In the genomic region with DNA sequence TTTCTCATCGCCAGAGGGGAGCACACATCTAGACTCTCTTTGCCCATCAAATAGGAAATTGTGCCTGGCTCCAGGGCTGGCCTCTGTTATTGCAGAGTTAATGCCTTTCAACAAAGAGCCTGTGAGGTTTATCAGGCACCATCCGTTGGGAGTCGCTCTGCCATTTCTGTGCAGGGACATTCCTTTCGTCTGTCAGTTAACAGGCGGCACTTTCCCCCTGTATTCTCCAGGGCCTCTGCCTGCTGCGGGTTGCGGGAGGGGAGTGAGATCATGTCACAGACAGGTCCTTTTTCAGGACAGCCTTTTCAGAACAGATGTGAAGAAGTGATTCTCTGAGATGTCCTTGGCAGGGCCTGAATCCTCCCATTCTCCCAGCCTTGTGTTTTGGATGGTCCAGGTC, we compare ENCODE assay signal across 1 cellular context.
A peak's percentile ranks its signal among the peaks of the same experiment; 100 is the strongest.
TF ChIP-seq lines count a peak whose summit lies in the region.

No MANE protein-coding gene starts in this region.

TF ChIP-seq in K562, 482 proteins besides CTCF, POLR2A, EP300 and RAD21 (continued from another document and continues in another):
- TF ChIP-seq POLR2AphosphoS2 (IDR thresholded peaks at IDR 0.05; ENCODE audit: low read length): no peak
- TF ChIP-seq RFX7 (CRISPR knock-in tag; IDR thresholded peaks at IDR 0.05): no peak
- no peak for TF ChIP-seq ZNF707 (CRISPR knock-in tag; conservative IDR thresholded peaks at IDR 0.05)
- no peak for TF ChIP-seq ZNF586 (CRISPR knock-in tag; conservative IDR thresholded peaks at IDR 0.05)
- TF ChIP-seq, protein P1, sequence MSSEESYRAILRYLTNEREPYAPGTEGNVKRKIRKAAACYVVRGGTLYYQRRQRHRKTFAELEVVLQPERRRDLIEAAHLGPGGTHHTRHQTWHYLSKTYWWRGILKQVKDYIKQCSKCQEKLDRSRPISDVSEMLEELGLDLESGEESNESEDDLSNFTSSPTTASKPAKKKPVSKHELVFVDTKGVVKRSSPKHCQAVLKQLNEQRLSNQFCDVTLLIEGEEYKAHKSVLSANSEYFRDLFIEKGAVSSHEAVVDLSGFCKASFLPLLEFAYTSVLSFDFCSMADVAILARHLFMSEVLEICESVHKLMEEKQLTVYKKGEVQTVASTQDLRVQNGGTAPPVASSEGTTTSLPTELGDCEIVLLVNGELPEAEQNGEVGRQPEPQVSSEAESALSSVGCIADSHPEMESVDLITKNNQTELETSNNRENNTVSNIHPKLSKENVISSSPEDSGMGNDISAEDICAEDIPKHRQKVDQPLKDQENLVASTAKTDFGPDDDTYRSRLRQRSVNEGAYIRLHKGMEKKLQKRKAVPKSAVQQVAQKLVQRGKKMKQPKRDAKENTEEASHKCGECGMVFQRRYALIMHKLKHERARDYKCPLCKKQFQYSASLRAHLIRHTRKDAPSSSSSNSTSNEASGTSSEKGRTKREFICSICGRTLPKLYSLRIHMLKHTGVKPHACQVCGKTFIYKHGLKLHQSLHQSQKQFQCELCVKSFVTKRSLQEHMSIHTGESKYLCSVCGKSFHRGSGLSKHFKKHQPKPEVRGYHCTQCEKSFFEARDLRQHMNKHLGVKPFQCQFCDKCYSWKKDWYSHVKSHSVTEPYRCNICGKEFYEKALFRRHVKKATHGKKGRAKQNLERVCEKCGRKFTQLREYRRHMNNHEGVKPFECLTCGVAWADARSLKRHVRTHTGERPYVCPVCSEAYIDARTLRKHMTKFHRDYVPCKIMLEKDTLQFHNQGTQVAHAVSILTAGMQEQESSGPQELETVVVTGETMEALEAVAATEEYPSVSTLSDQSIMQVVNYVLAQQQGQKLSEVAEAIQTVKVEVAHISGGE (CRISPR knock-in tag; IDR thresholded peaks at IDR 0.05): no peak
- TF ChIP-seq, protein P2, sequence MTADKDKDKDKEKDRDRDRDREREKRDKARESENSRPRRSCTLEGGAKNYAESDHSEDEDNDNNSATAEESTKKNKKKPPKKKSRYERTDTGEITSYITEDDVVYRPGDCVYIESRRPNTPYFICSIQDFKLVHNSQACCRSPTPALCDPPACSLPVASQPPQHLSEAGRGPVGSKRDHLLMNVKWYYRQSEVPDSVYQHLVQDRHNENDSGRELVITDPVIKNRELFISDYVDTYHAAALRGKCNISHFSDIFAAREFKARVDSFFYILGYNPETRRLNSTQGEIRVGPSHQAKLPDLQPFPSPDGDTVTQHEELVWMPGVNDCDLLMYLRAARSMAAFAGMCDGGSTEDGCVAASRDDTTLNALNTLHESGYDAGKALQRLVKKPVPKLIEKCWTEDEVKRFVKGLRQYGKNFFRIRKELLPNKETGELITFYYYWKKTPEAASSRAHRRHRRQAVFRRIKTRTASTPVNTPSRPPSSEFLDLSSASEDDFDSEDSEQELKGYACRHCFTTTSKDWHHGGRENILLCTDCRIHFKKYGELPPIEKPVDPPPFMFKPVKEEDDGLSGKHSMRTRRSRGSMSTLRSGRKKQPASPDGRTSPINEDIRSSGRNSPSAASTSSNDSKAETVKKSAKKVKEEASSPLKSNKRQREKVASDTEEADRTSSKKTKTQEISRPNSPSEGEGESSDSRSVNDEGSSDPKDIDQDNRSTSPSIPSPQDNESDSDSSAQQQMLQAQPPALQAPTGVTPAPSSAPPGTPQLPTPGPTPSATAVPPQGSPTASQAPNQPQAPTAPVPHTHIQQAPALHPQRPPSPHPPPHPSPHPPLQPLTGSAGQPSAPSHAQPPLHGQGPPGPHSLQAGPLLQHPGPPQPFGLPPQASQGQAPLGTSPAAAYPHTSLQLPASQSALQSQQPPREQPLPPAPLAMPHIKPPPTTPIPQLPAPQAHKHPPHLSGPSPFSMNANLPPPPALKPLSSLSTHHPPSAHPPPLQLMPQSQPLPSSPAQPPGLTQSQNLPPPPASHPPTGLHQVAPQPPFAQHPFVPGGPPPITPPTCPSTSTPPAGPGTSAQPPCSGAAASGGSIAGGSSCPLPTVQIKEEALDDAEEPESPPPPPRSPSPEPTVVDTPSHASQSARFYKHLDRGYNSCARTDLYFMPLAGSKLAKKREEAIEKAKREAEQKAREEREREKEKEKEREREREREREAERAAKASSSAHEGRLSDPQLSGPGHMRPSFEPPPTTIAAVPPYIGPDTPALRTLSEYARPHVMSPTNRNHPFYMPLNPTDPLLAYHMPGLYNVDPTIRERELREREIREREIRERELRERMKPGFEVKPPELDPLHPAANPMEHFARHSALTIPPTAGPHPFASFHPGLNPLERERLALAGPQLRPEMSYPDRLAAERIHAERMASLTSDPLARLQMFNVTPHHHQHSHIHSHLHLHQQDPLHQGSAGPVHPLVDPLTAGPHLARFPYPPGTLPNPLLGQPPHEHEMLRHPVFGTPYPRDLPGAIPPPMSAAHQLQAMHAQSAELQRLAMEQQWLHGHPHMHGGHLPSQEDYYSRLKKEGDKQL (CRISPR knock-in tag; IDR thresholded peaks at IDR 0.05; ENCODE audit: borderline replicate concordance): no peak
- no peak for TF ChIP-seq SMARCB1 (IDR thresholded peaks at IDR 0.05; ENCODE audit: insufficient read length, low read depth)
- no peak for TF ChIP-seq ZNF79 (CRISPR knock-in tag; IDR thresholded peaks at IDR 0.05; ENCODE audit: low read depth)
- no peak for TF ChIP-seq FOSL1 (tag; conservative IDR thresholded peaks at IDR 0.05)
- no peak for TF ChIP-seq BHLHE40 (IDR thresholded peaks at IDR 0.05; ENCODE audit: low read length)
- TF ChIP-seq ZNF143 (CRISPR knock-in tag; IDR thresholded peaks at IDR 0.05): no peak
- TF ChIP-seq ZNF24 (IDR thresholded peaks at IDR 0.05): 0 out of 2 replicates have a peak, but pooled peaks have one; percentile 25
- TF ChIP-seq SAFB2 (IDR thresholded peaks at IDR 0.05; ENCODE audit: borderline replicate concordance, low read depth, low read length, severe bottlenecking): no peak
- peak; percentile 68 for TF ChIP-seq CBFA2T3 (IDR thresholded peaks at IDR 0.05)
- TF ChIP-seq CTBP1 (IDR thresholded peaks at IDR 0.05; ENCODE audit: borderline replicate concordance): peak; percentile 37; the same call in 1 of the 2 replicates
- TF ChIP-seq ZNF41 (CRISPR knock-in tag; conservative IDR thresholded peaks at IDR 0.05): no peak
- no peak for TF ChIP-seq ZNF197 (CRISPR knock-in tag; IDR thresholded peaks at IDR 0.05; ENCODE audit: low read depth)
- TF ChIP-seq FOXP1 (CRISPR knock-in tag; IDR thresholded peaks at IDR 0.05): no peak
- TF ChIP-seq MCM3 (IDR thresholded peaks at IDR 0.05): no peak
- TF ChIP-seq ZSCAN32 (CRISPR knock-in tag; IDR thresholded peaks at IDR 0.05): no peak
- no peak for TF ChIP-seq ERF (CRISPR knock-in tag; IDR thresholded peaks at IDR 0.05)
- TF ChIP-seq STAT5A (IDR thresholded peaks at IDR 0.05; ENCODE audit: borderline replicate concordance, low read length): no peak
- TF ChIP-seq, protein P3, sequence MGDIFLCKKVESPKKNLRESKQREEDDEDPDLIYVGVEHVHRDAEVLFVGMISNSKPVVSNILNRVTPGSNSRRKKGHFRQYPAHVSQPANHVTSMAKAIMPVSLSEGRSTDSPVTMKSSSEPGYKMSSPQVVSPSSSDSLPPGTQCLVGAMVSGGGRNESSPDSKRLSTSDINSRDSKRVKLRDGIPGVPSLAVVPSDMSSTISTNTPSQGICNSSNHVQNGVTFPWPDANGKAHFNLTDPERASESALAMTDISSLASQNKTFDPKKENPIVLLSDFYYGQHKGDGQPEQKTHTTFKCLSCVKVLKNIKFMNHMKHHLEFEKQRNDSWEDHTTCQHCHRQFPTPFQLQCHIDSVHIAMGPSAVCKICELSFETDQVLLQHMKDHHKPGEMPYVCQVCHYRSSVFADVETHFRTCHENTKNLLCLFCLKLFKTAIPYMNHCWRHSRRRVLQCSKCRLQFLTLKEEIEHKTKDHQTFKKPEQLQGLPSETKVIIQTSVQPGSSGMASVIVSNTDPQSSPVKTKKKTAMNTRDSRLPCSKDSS (IDR thresholded peaks at IDR 0.05; ENCODE audit: low read depth, partially characterized antibody): no peak
- TF ChIP-seq DACH1 (IDR thresholded peaks at IDR 0.05; ENCODE audit: partially characterized antibody): no peak
- TF ChIP-seq, protein P4, sequence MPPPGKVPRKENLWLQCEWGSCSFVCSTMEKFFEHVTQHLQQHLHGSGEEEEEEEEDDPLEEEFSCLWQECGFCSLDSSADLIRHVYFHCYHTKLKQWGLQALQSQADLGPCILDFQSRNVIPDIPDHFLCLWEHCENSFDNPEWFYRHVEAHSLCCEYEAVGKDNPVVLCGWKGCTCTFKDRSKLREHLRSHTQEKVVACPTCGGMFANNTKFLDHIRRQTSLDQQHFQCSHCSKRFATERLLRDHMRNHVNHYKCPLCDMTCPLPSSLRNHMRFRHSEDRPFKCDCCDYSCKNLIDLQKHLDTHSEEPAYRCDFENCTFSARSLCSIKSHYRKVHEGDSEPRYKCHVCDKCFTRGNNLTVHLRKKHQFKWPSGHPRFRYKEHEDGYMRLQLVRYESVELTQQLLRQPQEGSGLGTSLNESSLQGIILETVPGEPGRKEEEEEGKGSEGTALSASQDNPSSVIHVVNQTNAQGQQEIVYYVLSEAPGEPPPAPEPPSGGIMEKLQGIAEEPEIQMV (tag; conservative IDR thresholded peaks at IDR 0.05; ENCODE audit: low read depth): no peak
- TF ChIP-seq PHB (CRISPR knock-in tag; IDR thresholded peaks at IDR 0.05): no peak
- no peak for TF ChIP-seq RBM17 (IDR thresholded peaks at IDR 0.05; ENCODE audit: borderline replicate concordance, low read depth, low read length)
- TF ChIP-seq TAF15 (IDR thresholded peaks at IDR 0.05; ENCODE audit: low read depth, low read length): no peak
- no peak for TF ChIP-seq MAZ (CRISPR knock-in tag; conservative IDR thresholded peaks at IDR 0.05 in 1 of 2, IDR thresholded peaks at IDR 0.05 in 1 of 2)
- TF ChIP-seq, protein P5, sequence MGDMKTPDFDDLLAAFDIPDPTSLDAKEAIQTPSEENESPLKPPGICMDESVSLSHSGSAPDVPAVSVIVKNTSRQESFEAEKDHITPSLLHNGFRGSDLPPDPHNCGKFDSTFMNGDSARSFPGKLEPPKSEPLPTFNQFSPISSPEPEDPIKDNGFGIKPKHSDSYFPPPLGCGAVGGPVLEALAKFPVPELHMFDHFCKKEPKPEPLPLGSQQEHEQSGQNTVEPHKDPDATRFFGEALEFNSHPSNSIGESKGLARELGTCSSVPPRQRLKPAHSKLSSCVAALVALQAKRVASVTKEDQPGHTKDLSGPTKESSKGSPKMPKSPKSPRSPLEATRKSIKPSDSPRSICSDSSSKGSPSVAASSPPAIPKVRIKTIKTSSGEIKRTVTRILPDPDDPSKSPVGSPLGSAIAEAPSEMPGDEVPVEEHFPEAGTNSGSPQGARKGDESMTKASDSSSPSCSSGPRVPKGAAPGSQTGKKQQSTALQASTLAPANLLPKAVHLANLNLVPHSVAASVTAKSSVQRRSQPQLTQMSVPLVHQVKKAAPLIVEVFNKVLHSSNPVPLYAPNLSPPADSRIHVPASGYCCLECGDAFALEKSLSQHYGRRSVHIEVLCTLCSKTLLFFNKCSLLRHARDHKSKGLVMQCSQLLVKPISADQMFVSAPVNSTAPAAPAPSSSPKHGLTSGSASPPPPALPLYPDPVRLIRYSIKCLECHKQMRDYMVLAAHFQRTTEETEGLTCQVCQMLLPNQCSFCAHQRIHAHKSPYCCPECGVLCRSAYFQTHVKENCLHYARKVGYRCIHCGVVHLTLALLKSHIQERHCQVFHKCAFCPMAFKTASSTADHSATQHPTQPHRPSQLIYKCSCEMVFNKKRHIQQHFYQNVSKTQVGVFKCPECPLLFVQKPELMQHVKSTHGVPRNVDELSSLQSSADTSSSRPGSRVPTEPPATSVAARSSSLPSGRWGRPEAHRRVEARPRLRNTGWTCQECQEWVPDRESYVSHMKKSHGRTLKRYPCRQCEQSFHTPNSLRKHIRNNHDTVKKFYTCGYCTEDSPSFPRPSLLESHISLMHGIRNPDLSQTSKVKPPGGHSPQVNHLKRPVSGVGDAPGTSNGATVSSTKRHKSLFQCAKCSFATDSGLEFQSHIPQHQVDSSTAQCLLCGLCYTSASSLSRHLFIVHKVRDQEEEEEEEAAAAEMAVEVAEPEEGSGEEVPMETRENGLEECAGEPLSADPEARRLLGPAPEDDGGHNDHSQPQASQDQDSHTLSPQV (IDR thresholded peaks at IDR 0.05): no peak
- TF ChIP-seq GATAD2A (IDR thresholded peaks at IDR 0.05): no peak
